In genomic region chr16:22373662-22374310, GRCh38 we compare ENCODE assay signal across 7 cellular contexts. TPM values are rescaled to one million over a fixed set of nuclear protein-coding genes. Genes with fewer than 3 reads are reported as not detected.
DNase-seq lines count a peak whose midpoint lies in the region; ATAC-seq and TF ChIP-seq lines count a peak whose summit lies in the region.

No MANE protein-coding gene starts in this region.

- H3K4me3 Mint-ChIP-seq in progenitor cell of endocrine pancreas (ENCODE audit: low read depth) = peak overlapping the region; percentile 92

- peaks cover 24% of the 10 kb centered on the region for H3K4me1 Mint-ChIP-seq in progenitor cell of endocrine pancreas (ENCODE audit: low read depth)

- intact Hi-C loops in Right ventricle myocardium superior (cut with DNase I) = no loop called here

- DNase-seq in NT2/D1 (ENCODE audit: low read depth, low spot score) = no peak
- DNase-seq in activated naive CD4-positive, alpha-beta T cell treated with Interleukin-2 at 50 U/mL for 16 hours = peak; percentile 45
- DNase-seq in Right ventricle myocardium superior = peak; percentile 77
- peak; percentile 25 for DNase-seq in progenitor cell of endocrine pancreas (ENCODE audit: low spot score, unreplicated experiment)
- DNase-seq in putamen (ENCODE audit: low spot score) = no peak

- peak overlapping the region; percentile 88 for H3K4me3 ChIP-seq in NT2/D1 (ENCODE audit: insufficient read length, low read depth)

- H3K36me3 Mint-ChIP-seq in progenitor cell of endocrine pancreas (ENCODE audit: insufficient read depth) = no peaks in the 10 kb centered on the region

- H3K9me3 ChIP-seq in NT2/D1 (ENCODE audit: insufficient read depth, low read length) = no peaks in the 10 kb centered on the region

- peaks cover 5% of the 10 kb centered on the region for H3K4me1 ChIP-seq in NT2/D1 (ENCODE audit: insufficient read depth, insufficient read length)

- H3K9ac ChIP-seq in NT2/D1 (ENCODE audit: insufficient read length, low read depth) = peak overlapping the region; percentile 88

- H3K27ac Mint-ChIP-seq in progenitor cell of endocrine pancreas = peak overlapping the region; percentile 49

- no peaks in the 10 kb centered on the region for H3K9me3 Mint-ChIP-seq in progenitor cell of endocrine pancreas (ENCODE audit: low read depth)

- peaks cover 13% of the 10 kb centered on the region for H3K36me3 ChIP-seq in NT2/D1 (ENCODE audit: insufficient read depth, insufficient read length, low read length)

- ATAC-seq in GM18517 (IDR thresholded peaks at IDR 0.05; ENCODE audit: unreplicated experiment) (peak; percentile 6), HG02763 (IDR thresholded peaks at IDR 0.05; ENCODE audit: unreplicated experiment) (peak; percentile 11), Right ventricle myocardium superior (ENCODE audit: poor library complexity) (peak; percentile 19)

- H3K27me3 ChIP-seq in NT2/D1 (ENCODE audit: insufficient read depth, insufficient read length) = peaks cover 14% of the 10 kb centered on the region

- H3K27me3 Mint-ChIP-seq in progenitor cell of endocrine pancreas = peaks cover 9% of the 10 kb centered on the region

- TF ChIP-seq CTCF in progenitor cell of endocrine pancreas (IDR thresholded peaks at IDR 0.05; ENCODE audit: unreplicated experiment) = no peak

RNA-seq across cellular contexts. Expression of gene CDR2, which starts 0.6 kb away (rescaled TPM):
- 5.2 TPM for total RNA-seq in Right ventricle myocardium superior
- 16.6 and 17.7 TPM in 2 replicates for total RNA-seq in progenitor cell of endocrine pancreas

Comparison
In these comparisons a context has a peak if more than half of its experiments do, and no peak if none do; other contexts are left out.
1. DNase-seq: peak in activated naive CD4-positive, alpha-beta T cell treated with Interleukin-2 at 50 U/mL for 16 hours (single experiment), Right ventricle myocardium superior (single experiment) and progenitor cell of endocrine pancreas (single experiment); none in NT2/D1 (single experiment) and putamen (single experiment).
2. Peak in every context shown above with its lines, with median percentiles within 50 percentile points of each other: ATAC-seq.